Comparison of ENCODE assay signal across 17 cellular contexts in the genomic region with DNA sequence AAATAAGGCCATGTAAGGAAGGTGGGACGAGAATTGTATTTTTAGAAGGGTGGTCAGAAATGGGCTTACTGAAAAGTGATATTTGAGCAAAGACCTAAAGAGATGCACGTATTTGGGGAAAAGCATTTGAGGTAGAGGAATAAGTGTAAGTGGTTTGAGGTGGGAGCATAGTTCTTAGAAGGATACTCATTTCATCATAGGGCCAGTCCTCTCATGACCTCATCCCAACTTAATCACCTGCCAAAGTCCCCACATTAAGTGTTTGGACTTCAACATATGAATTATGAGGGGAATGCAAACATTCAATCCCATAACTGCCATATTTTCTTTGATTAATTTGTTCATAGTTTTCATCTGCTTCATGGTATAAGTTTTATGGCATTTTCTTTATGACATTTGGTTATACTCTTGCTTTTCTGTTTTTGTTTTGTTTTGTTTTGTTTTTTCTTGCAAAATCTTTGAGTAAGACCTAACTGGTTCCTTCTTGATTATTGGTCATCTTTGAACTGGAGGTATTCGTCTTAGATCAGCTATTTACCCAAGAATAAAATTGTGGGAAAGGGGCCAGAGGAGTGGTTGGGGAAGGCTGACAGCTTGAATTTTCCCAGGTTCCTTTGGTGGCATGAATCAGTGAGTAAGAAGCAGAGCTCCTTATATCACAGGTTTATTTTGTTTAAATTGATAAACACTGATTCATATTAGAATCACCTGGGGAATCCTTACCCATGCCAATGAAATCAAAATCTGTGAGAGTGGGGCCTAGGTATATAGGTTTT.
"Had no signal": no experiment of that assay in that cellular context is flagged by ENCODE, and none has a peak within 500 bp of the region (broad histone marks: within the 10 kb centered on the region; RNA-seq: fewer than 3 reads in every experiment).

No MANE protein-coding gene starts in this region.

- H3K27ac ChIP-seq: ascending aorta, cardiac muscle cell, esophagus muscularis mucosa, SJSA1, spleen had no signal

- H3K27me3 Mint-ChIP-seq: activated naive CD8-positive, alpha-beta T cell treated with anti-CD3 and anti-CD28 coated beads, Interleukin-2, amount 50 U/mL, for 24 hours; stimulated activated naive CD8-positive, alpha-beta T cell treated with anti-CD3 and anti-CD28 coated beads, Interleukin-15, Interleukin-2, amounts not matched to agents 100 ng/mL and 50 ng/mL, for 24 hours; type B pancreatic cell had no signal

- H3K4me1 Mint-ChIP-seq: neural crest cell had no signal

- H3K4me1 ChIP-seq: ascending aorta, esophagus muscularis mucosa, SJSA1 had no signal

- ATAC-seq: activated naive CD8-positive, alpha-beta T cell treated with anti-CD3 and anti-CD28 coated beads, Interleukin-2, amount 50 U/mL, for 24 hours; activated T-cell treated with anti-CD3 and anti-CD28 coated beads, Interleukin-2, amount 50 U/mL, for 4 hours; sciatic nerve had no signal

- DNase-seq: activated CD4-positive, CD25-positive, alpha-beta regulatory T cell treated with anti-CD3 and anti-CD28 coated beads, Interleukin-2, amount 50 U/mL, for 72 hours; activated gamma-delta T cell treated with Interleukin-2 at 50 U/mL for 16 hours; activated naive CD8-positive, alpha-beta T cell treated with anti-CD3 and anti-CD28 coated beads, Interleukin-2, amount 50 U/mL, for 24 hours; activated T-cell treated with anti-CD3 and anti-CD28 coated beads, Interleukin-2, amount 50 U/mL, for 4 hours; dorsolateral prefrontal cortex; hypothalamus; kidney glomerular epithelial cell; spleen; T1000 had no signal

- H3K9me3 Mint-ChIP-seq: activated naive CD8-positive, alpha-beta T cell treated with anti-CD3 and anti-CD28 coated beads, Interleukin-2, amount 50 U/mL, for 24 hours; activated T-cell treated with anti-CD3 and anti-CD28 coated beads, Interleukin-2, amount 50 U/mL, for 4 hours; neural crest cell; stimulated activated naive CD8-positive, alpha-beta T cell treated with anti-CD3 and anti-CD28 coated beads, Interleukin-15, Interleukin-2, amounts not matched to agents 100 ng/mL and 50 ng/mL, for 24 hours; type B pancreatic cell had no signal

- H3K9me3 ChIP-seq: ascending aorta, esophagus muscularis mucosa, SJSA1, spleen had no signal

- H3K27me3 ChIP-seq: ascending aorta, cardiac muscle cell, dorsolateral prefrontal cortex, esophagus muscularis mucosa, SJSA1, spleen had no signal

- H3K4me3 ChIP-seq: ascending aorta, cardiac muscle cell, dorsolateral prefrontal cortex, esophagus muscularis mucosa, SJSA1, spleen had no signal

- H3K27ac Mint-ChIP-seq: activated naive CD8-positive, alpha-beta T cell treated with anti-CD3 and anti-CD28 coated beads, Interleukin-2, amount 50 U/mL, for 24 hours; stimulated activated naive CD8-positive, alpha-beta T cell treated with anti-CD3 and anti-CD28 coated beads, Interleukin-15, Interleukin-2, amounts not matched to agents 100 ng/mL and 50 ng/mL, for 24 hours; type B pancreatic cell had no signal

- H3K4me3 Mint-ChIP-seq: activated naive CD8-positive, alpha-beta T cell treated with anti-CD3 and anti-CD28 coated beads, Interleukin-2, amount 50 U/mL, for 24 hours; activated T-cell treated with anti-CD3 and anti-CD28 coated beads, Interleukin-2, amount 50 U/mL, for 4 hours; neural crest cell; stimulated activated naive CD8-positive, alpha-beta T cell treated with anti-CD3 and anti-CD28 coated beads, Interleukin-15, Interleukin-2, amounts not matched to agents 100 ng/mL and 50 ng/mL, for 24 hours; type B pancreatic cell had no signal
